ENCODE assay signal across 8 cellular contexts in genomic region chr17:81701288-81702071, GRCh38. TPM values are rescaled to one million over a fixed set of nuclear protein-coding genes. Genes with fewer than 3 reads are reported as not detected.
DNase-seq lines count a peak whose midpoint lies in the region; FAIRE-seq and TF ChIP-seq lines count a peak whose summit lies in the region.

No MANE protein-coding gene starts in this region.

- no peak for FAIRE-seq in kidney (lab: Jason Lieb, UNC)

- intact Hi-C loops in kidney (cut with DNase I), result no loop called here

- peaks cover 95% of the 10 kb centered on the region for H3K36me3 ChIP-seq in WERI-Rb-1
- peaks cover 6 to 40% of the 10 kb centered on the region in 2 donors for H3K36me3 ChIP-seq in kidney (ENCODE audit: control insufficient read depth in 1 of 2, insufficient read depth in 2 of 2, low read length in 2 of 2)
- peaks cover 9% of the 10 kb centered on the region for H3K36me3 ChIP-seq in urinary bladder (ENCODE audit: insufficient read depth)

- peak; percentile 46 for DNase-seq in stimulated activated CD4-positive, alpha-beta T cell treated with anti-CD3 and anti-CD28 coated beads, Interleukin-15, amount 100 ng/mL, for 24 hours
- DNase-seq in stimulated activated CD4-positive, alpha-beta T cell treated with anti-CD3 and anti-CD28 coated beads, Interleukin-12 subunit alpha, Interleukin-12 subunit beta, amount 100 ng/mL, for 4 hours, result no peak
- DNase-seq in WERI-Rb-1 (no peak), kidney (no peak), SK-N-DZ (ENCODE audit: low spot score) (no peak)
- no peak for DNase-seq in central memory CD4-positive, alpha-beta T cell
- no peak for DNase-seq in stimulated activated CD4-positive, alpha-beta T cell treated with anti-CD3 and anti-CD28 coated beads, Interleukin-4, amount 100 ng/mL, for 24 hours

- peaks cover 7 to 25% of the 10 kb centered on the region in 2 donors for H3K4me1 ChIP-seq in kidney (ENCODE audit: control insufficient read depth in 1 of 2, insufficient read depth in 1 of 2, low read depth in 1 of 2, low read length in 2 of 2)
- H3K4me1 ChIP-seq in urinary bladder (ENCODE audit: insufficient read depth), result peaks cover 5% of the 10 kb centered on the region

- TF ChIP-seq CTCF in WERI-Rb-1 (IDR thresholded peaks at IDR 0.05; ENCODE audit: low read depth, low read length) (peak; percentile 46), kidney (IDR thresholded peaks at IDR 0.05; ENCODE audit: borderline replicate concordance, extremely low read depth, insufficient read depth) (no peak)

- no peaks in the 10 kb centered on the region for H3K27me3 ChIP-seq in WERI-Rb-1 (ENCODE audit: insufficient read depth, low read depth, severe bottlenecking)

- 74% methylated on average over 23 of the region's 23 CpGs for WGBS in urinary bladder

- H3K9me3 ChIP-seq in WERI-Rb-1 (ENCODE audit: severe bottlenecking) (no peaks in the 10 kb centered on the region), kidney (ENCODE audit: control insufficient read depth in 1 of 2, low read length in 2 of 2) (no peaks in the 10 kb centered on the region)

- no peak overlapping the region for H3K9ac ChIP-seq in kidney (ENCODE audit: low read length in 2 of 2)

- H3K27ac ChIP-seq in WERI-Rb-1, result peak overlapping the region; percentile 97
- no peak overlapping the region for H3K27ac ChIP-seq in kidney (ENCODE audit: low read depth in 2 of 2, low read length in 2 of 2)
- H3K27ac ChIP-seq in urinary bladder (ENCODE audit: low read depth), result no peak overlapping the region

- H3K4me3 ChIP-seq in WERI-Rb-1 (ENCODE audit: low read depth, low read length) (peak overlapping the region; percentile 68), kidney (ENCODE audit: low read length in 2 of 2) (peak overlapping the region; percentile 32 to 91), urinary bladder (ENCODE audit: low read depth, low read length) (peak overlapping the region; percentile 89)

RNA-seq across cellular contexts. Expression of gene MRPL12, which starts 1.7 kb away (rescaled TPM):
- total RNA-seq in kidney (52.4 TPM), urinary bladder (3.3 TPM)
- polyA plus RNA-seq in kidney (ENCODE audit: insufficient read depth, low read depth, low replicate concordance) (251 TPM), urinary bladder (81.3 TPM)
- polyA plus RNA-seq in SK-N-DZ (2014; cell fraction: cytosol; rRNA removed), result 49.5 and 59.3 TPM in 2 replicates
- polyA plus RNA-seq in SK-N-DZ (2014; cell fraction: nucleus; rRNA removed), result 27.5 and 48.5 TPM in 2 replicates

RNA-seq across cellular contexts. Expression of gene SLC25A10, which starts 10.6 kb away (rescaled TPM):
- total RNA-seq in kidney (19.9 TPM), urinary bladder (5.7 TPM)
- polyA plus RNA-seq in kidney (ENCODE audit: insufficient read depth, low read depth, low replicate concordance) (94.5 TPM), urinary bladder (12.6 TPM)
- polyA plus RNA-seq in SK-N-DZ (2014; cell fraction: cytosol; rRNA removed), result 93.2 and 115 TPM in 2 replicates
- polyA plus RNA-seq in SK-N-DZ (2014; cell fraction: nucleus; rRNA removed), result 72.5 and 115 TPM in 2 replicates

RNA-seq across cellular contexts. Expression of gene HGS, which starts 17.7 kb away (rescaled TPM):
- total RNA-seq in kidney, result 95.3 TPM
- polyA plus RNA-seq in kidney (ENCODE audit: insufficient read depth, low read depth, low replicate concordance), result 85.5 TPM
- total RNA-seq in urinary bladder, result 36.1 TPM
- 92.7 TPM for polyA plus RNA-seq in urinary bladder
- 132 and 162 TPM in 2 replicates for polyA plus RNA-seq in SK-N-DZ (2014; cell fraction: cytosol; rRNA removed)
- polyA plus RNA-seq in SK-N-DZ (2014; cell fraction: nucleus; rRNA removed), result 496 and 524 TPM in 2 replicates

RNA-seq across cellular contexts. Expression of gene ARL16, which starts 17.9 kb away (rescaled TPM):
- 34.7 TPM for total RNA-seq in kidney
- polyA plus RNA-seq in kidney (ENCODE audit: insufficient read depth, low read depth, low replicate concordance), result 76.1 TPM
- 19.7 TPM for total RNA-seq in urinary bladder
- 47.0 TPM for polyA plus RNA-seq in urinary bladder
- polyA plus RNA-seq in SK-N-DZ (2014; cell fraction: cytosol; rRNA removed), result 88.8 and 96.3 TPM in 2 replicates
- polyA plus RNA-seq in SK-N-DZ (2014; cell fraction: nucleus; rRNA removed), result 36.8 and 45.3 TPM in 2 replicates

RNA-seq across cellular contexts. Expression of gene CCDC137, which starts 34.9 kb away (rescaled TPM):
- total RNA-seq in kidney (18.8 TPM), urinary bladder (4.3 TPM)
- polyA plus RNA-seq in kidney (ENCODE audit: insufficient read depth, low read depth, low replicate concordance) (14.7 TPM), urinary bladder (15.9 TPM)
- polyA plus RNA-seq in SK-N-DZ (2014; cell fraction: cytosol; rRNA removed), result 29.5 and 37.1 TPM in 2 replicates
- 29.1 and 36.7 TPM in 2 replicates for polyA plus RNA-seq in SK-N-DZ (2014; cell fraction: nucleus; rRNA removed)

Comparison
In these comparisons a context has a peak if more than half of its experiments do, and no peak if none do; other contexts are left out.
1. RNA of gene MRPL12, which starts 1.7 kb away (total RNA-seq): 52.4 TPM in kidney (single experiment); 3.3 TPM in urinary bladder (single experiment); every median in the first group is over 10 times any median in the second.
2. Peak in every context shown above with its lines, with median percentiles within 50 percentile points of each other: H3K4me3 ChIP-seq.